20 cellular contexts compared by ENCODE assay signal in genomic region chr3:111336511-111336910, GRCh38.
DNase-seq lines count a peak whose midpoint lies in the region; ATAC-seq, FAIRE-seq and TF ChIP-seq lines count a peak whose summit lies in the region.
"Had no signal": no experiment of that assay in that cellular context is flagged by ENCODE, and none has a peak within 500 bp of the region (broad histone marks: within the 10 kb centered on the region; RNA-seq: fewer than 3 reads in every experiment).

No MANE protein-coding gene starts in this region.

- H3K9ac ChIP-seq in BLaER1 treated with 17β-estradiol and CSF1 and Interleukin-3, amounts not matched to agents 10 nM and 100 nM: no peak overlapping the region; a peak in 1 of 22 replicates

- peak overlapping the region in 2 of 11 experiments; percentile 19 to 31; a peak in 2 of 22 replicates for H3K27ac ChIP-seq in BLaER1 treated with 17β-estradiol and CSF1 and Interleukin-3, amounts not matched to agents 10 nM and 100 nM
- H3K27ac ChIP-seq: coronary artery, epithelial cell of prostate, HL-60, neutrophil, sigmoid colon had no signal

- intact Hi-C loops in posterior vena cava (cut with DNase I): no loop called here

- peak overlapping the region in 1 of 10 experiments; percentile 1; a peak in 2 of 20 replicates for H3K4me3 ChIP-seq in BLaER1 treated with 17β-estradiol and CSF1 and Interleukin-3, amounts not matched to agents 10 nM and 100 nM
- H3K4me3 ChIP-seq in fibroblast of the aortic adventitia (ENCODE audit: low read depth, low read length): no peak overlapping the region
- H3K4me3 ChIP-seq in H7 (ENCODE audit: insufficient read depth, low read depth, low read length): no peak overlapping the region
- H3K4me3 ChIP-seq: coronary artery, sigmoid colon had no signal

- FAIRE-seq in H54 (lab: Jason Lieb, UNC): peak; percentile 33
- FAIRE-seq: islet of Langerhans had no signal

- H3K4me1 ChIP-seq in BLaER1 treated with 17β-estradiol and CSF1 and Interleukin-3, amounts not matched to agents 10 nM and 100 nM: peaks cover 18 to 53% (median 36%) of the 10 kb centered on the region in 10 experiments
- H3K4me1 ChIP-seq: BE2C, sigmoid colon had no signal

- peak overlapping the region; percentile 33 to 64 (median 42); a peak in 20 of 22 replicates for H3K4me2 ChIP-seq in BLaER1 treated with 17β-estradiol and CSF1 and Interleukin-3, amounts not matched to agents 10 nM and 100 nM

- no peaks in the 10 kb centered on the region for H3K27me3 ChIP-seq in BLaER1 treated with 17β-estradiol and CSF1 and Interleukin-3, amounts not matched to agents 10 nM and 100 nM
- H3K27me3 ChIP-seq in H7 (ENCODE audit: control insufficient read depth, insufficient read depth, low read length): no peaks in the 10 kb centered on the region
- H3K27me3 ChIP-seq: BE2C, neutrophil, sigmoid colon had no signal

- ATAC-seq in GM21529 (IDR thresholded peaks at IDR 0.05; ENCODE audit: unreplicated experiment): no peak
- ATAC-seq: HCT116 had no signal

- peaks cover 17 to 26% (median 20%) of the 10 kb centered on the region in 11 experiments for H3K9me3 ChIP-seq in BLaER1 treated with 17β-estradiol and CSF1 and Interleukin-3, amounts not matched to agents 10 nM and 100 nM (replicated peaks in 1 of 11)
- H3K9me3 ChIP-seq: BE2C, neutrophil, sigmoid colon had no signal

- no peaks in the 10 kb centered on the region for H4K20me1 ChIP-seq in BLaER1 treated with 17β-estradiol and CSF1 and Interleukin-3, amounts not matched to agents 10 nM and 100 nM

- TF ChIP-seq CTCF in fibroblast of the aortic adventitia (IDR thresholded peaks at IDR 0.05; ENCODE audit: insufficient read depth, low read length): no peak

- TF ChIP-seq POLR2A in H54 (IDR thresholded peaks at IDR 0.05; ENCODE audit: low read depth, low read length): no peak

- H3K36me3 ChIP-seq in BLaER1 treated with 17β-estradiol and CSF1 and Interleukin-3, amounts not matched to agents 10 nM and 100 nM: peaks cover 0 to 6% (median 0%) of the 10 kb centered on the region in 11 experiments; a peak in 2 of 22 replicates
- H3K36me3 ChIP-seq in H7 (replicated peaks; ENCODE audit: control insufficient read depth, insufficient read depth, low read length): no peaks in the 10 kb centered on the region
- H3K36me3 ChIP-seq: BE2C, neutrophil, sigmoid colon had no signal

- DNase-seq in H54 (ENCODE audit: insufficient read length, low spot score): no peak
- DNase-seq in RPMI7951 (ENCODE audit: low read depth): peak; percentile 71
- peak; percentile 51 for DNase-seq in fibroblast of the aortic adventitia (ENCODE audit: low read depth)
- DNase-seq in globus pallidus (ENCODE audit: low spot score): no peak
- DNase-seq in posterior vena cava (ENCODE audit: low spot score): no peak
- no peak for DNase-seq in H7
- DNase-seq: activated B cell treated with CpG ODN at 0.5 μM for 24 hours, amygdala, BE2C, Karpas-422, NCI-H446, sigmoid colon had no signal

Comparison
In these comparisons a context has a peak if more than half of its experiments do, and no peak if none do; other contexts are left out.
1. DNase-seq: peak in RPMI7951 (single experiment) and fibroblast of the aortic adventitia (single experiment); none in H54 (single experiment), globus pallidus (single experiment), posterior vena cava (single experiment) and H7 (single experiment).